In genomic region chr9:35606138-35606504, GRCh38 we compare ENCODE assay signal across 8 cellular contexts. TPM values are rescaled to one million over a fixed set of nuclear protein-coding genes. Genes with fewer than 3 reads are reported as not detected.
A peak's percentile ranks its signal among the peaks of the same experiment; 100 is the strongest.
DNase-seq lines count a peak whose midpoint lies in the region; ATAC-seq, FAIRE-seq and TF ChIP-seq lines count a peak whose summit lies in the region.

No MANE protein-coding gene starts in this region.

- 15% methylated on average over 5 of the region's 5 CpGs for WGBS in esophagus muscularis mucosa

- peak overlapping the region; percentile 93 for H3K27ac Mint-ChIP-seq in progenitor cell of endocrine pancreas

- H3K9me3 ChIP-seq in OCI-LY7 (ENCODE audit: low read length): no peaks in the 10 kb centered on the region
- H3K9me3 ChIP-seq in esophagus muscularis mucosa: no peaks in the 10 kb centered on the region

- H3K4me1 ChIP-seq in OCI-LY7 (ENCODE audit: insufficient read depth, low read length, poor library complexity, severe bottlenecking): peaks cover 24% of the 10 kb centered on the region
- H3K4me1 ChIP-seq in esophagus muscularis mucosa: peaks cover 24 to 40% (median 35%) of the 10 kb centered on the region in 4 donors

- no peaks in the 10 kb centered on the region for H4K20me1 ChIP-seq in OCI-LY7 (ENCODE audit: insufficient read depth, low read length)

- peaks cover 17% of the 10 kb centered on the region for H3K4me1 Mint-ChIP-seq in progenitor cell of endocrine pancreas (ENCODE audit: low read depth)

- H3K4me2 ChIP-seq in OCI-LY7 (ENCODE audit: low read length): peak overlapping the region; percentile 95

- no peak for FAIRE-seq in H54 (lab: Jason Lieb, UNC)

- peaks cover 15% of the 10 kb centered on the region for H3K79me2 ChIP-seq in OCI-LY7 (ENCODE audit: insufficient read depth, low read depth, low read length)

- no peaks in the 10 kb centered on the region for H3K9me2 ChIP-seq in OCI-LY7 (ENCODE audit: insufficient read depth, low read length)

- POLR2A ChIA-PET in OCI-LY7 (lab: Charles Lee): interaction anchor here (0.9 to 2.1 kb wide), 2 partner anchors 14 to 42 kb away, joined by 3 to 8 read pairs; no protein-coding TSS in a partner anchor

- H3K9me3 Mint-ChIP-seq in progenitor cell of endocrine pancreas (ENCODE audit: low read depth): no peaks in the 10 kb centered on the region

- peak overlapping the region; percentile 79 for H3K4me3 Mint-ChIP-seq in progenitor cell of endocrine pancreas (ENCODE audit: low read depth)

- no peak for TF ChIP-seq EP300 in esophagus muscularis mucosa (IDR thresholded peaks at IDR 0.05)

- no peak for TF ChIP-seq POLR2A in esophagus muscularis mucosa (IDR thresholded peaks at IDR 0.05; ENCODE audit: low read depth)
- no peak for TF ChIP-seq POLR2A in GM18505 (IDR thresholded peaks at IDR 0.05; ENCODE audit: borderline replicate concordance, extremely low read depth, insufficient read depth, insufficient read length)
- no peak for TF ChIP-seq POLR2A in H54 (IDR thresholded peaks at IDR 0.05; ENCODE audit: low read depth, low read length)

- CTCF ChIA-PET in OCI-LY7 (lab: Charles Lee; ENCODE audit: unreplicated experiment): interaction anchor here (1.9 kb wide), 1 partner anchor 53 kb away, joined by 6 read pairs; no protein-coding TSS in a partner anchor

- DNase-seq in GM06990 (ENCODE audit: extremely low read depth, insufficient read length) (no peak), OCI-LY7 (ENCODE audit: low spot score) (no peak), esophagus muscularis mucosa (ENCODE audit: extremely low spot score) (no peak), progenitor cell of endocrine pancreas (ENCODE audit: low spot score, unreplicated experiment) (no peak), H54 (ENCODE audit: insufficient read length, low spot score) (no peak), KBM-7 (no peak)

- BruUV-seq in OCI-LY7 (replicated peaks; lab: Mats Ljungman, UMichigan): no TSS peak

- H3K27me3 Mint-ChIP-seq in progenitor cell of endocrine pancreas: no peaks in the 10 kb centered on the region

- ATAC-seq in GM18505 (IDR thresholded peaks at IDR 0.05; ENCODE audit: unreplicated experiment) (no peak), HG03521 (IDR thresholded peaks at IDR 0.05; ENCODE audit: unreplicated experiment) (no peak)

- H3K27ac ChIP-seq in OCI-LY7 (ENCODE audit: low read depth, low read length, poor library complexity, severe bottlenecking) (peak overlapping the region; percentile 34), esophagus muscularis mucosa (replicated peaks in 1 of 4) (peak overlapping the region; percentile 92 to 96 (median 94))

- peaks cover 7% of the 10 kb centered on the region for H3K36me3 Mint-ChIP-seq in progenitor cell of endocrine pancreas (ENCODE audit: insufficient read depth)

- H3K4me3 ChIP-seq in GM06990 (replicated peaks; ENCODE audit: low read depth, low read length) (peak overlapping the region; percentile 65), OCI-LY7 (ENCODE audit: low read depth, low read length, poor library complexity, severe bottlenecking) (peak overlapping the region; percentile 77), esophagus muscularis mucosa (peak overlapping the region; percentile 86 to 96 (median 90))

- no peak overlapping the region for H2AFZ ChIP-seq in OCI-LY7 (ENCODE audit: low read length)

- in situ Hi-C loops in KBM-7 (cut with MboI; ENCODE audit: low pct_unique_long_range_greater_than_20kb, low sequenced_read_pairs): no loop called here

- intact Hi-C loops in OCI-LY7 (cut with micrococcal nuclease; ENCODE audit: unreplicated experiment) (loop anchor here (10.0 kb wide), 1 partner anchor 531 kb away; the partner anchor contains the start of genes FANCG and VCP), esophagus muscularis mucosa (cut with DNase I) (loop anchor here (5.0 kb wide), 1 partner anchor 131 kb away; no protein-coding TSS in a partner anchor)

- H3K36me3 ChIP-seq in GM06990 (ENCODE audit: control insufficient read depth, insufficient read depth, low read length): peaks cover 7% of the 10 kb centered on the region
- peaks cover 43% of the 10 kb centered on the region for H3K36me3 ChIP-seq in OCI-LY7 (ENCODE audit: insufficient read depth, low read length)
- H3K36me3 ChIP-seq in esophagus muscularis mucosa: peaks cover 21 to 36% (median 33%) of the 10 kb centered on the region in 4 donors

- H3K27me3 ChIP-seq in GM06990 (replicated peaks; ENCODE audit: control insufficient read depth, insufficient read depth, low read length) (no peaks in the 10 kb centered on the region), esophagus muscularis mucosa (no peaks in the 10 kb centered on the region)

- TF ChIP-seq CTCF in GM06990 (IDR thresholded peaks at IDR 0.05; ENCODE audit: insufficient read depth, low read length, poor library complexity, severe bottlenecking): no peak
- no peak for TF ChIP-seq CTCF in OCI-LY7 (conservative IDR thresholded peaks at IDR 0.05; ENCODE audit: low read length)
- no peak for TF ChIP-seq CTCF in esophagus muscularis mucosa (IDR thresholded peaks at IDR 0.05)
- TF ChIP-seq CTCF in progenitor cell of endocrine pancreas (IDR thresholded peaks at IDR 0.05; ENCODE audit: unreplicated experiment): no peak

RNA-seq across cellular contexts. Expression of gene TESK1, which starts 1.1 kb away (rescaled TPM):
- total RNA-seq in OCI-LY7 (2014; rRNA removed; shearing (Covaris generic)): 15.0 and 18.3 TPM in 2 replicates
- total RNA-seq in OCI-LY7 (2022) (36.9 and 42.2 TPM in 2 replicates), esophagus muscularis mucosa (10 to 100 TPM; 48.2 to 80.6 (median 63.4) TPM), progenitor cell of endocrine pancreas (62.3 and 63.2 TPM in 2 replicates)

RNA-seq across cellular contexts. Expression of gene CD72, which starts 12.1 kb away (rescaled TPM):
- total RNA-seq in OCI-LY7 (2014; rRNA removed; shearing (Covaris generic)): 91.4 and 107 TPM in 2 replicates
- total RNA-seq in OCI-LY7 (2022) (63.0 and 67.6 TPM in 2 replicates), esophagus muscularis mucosa (1 to 10 TPM in 2 of 4 donors, not detected in 2; 1.4 to 2.2 TPM), progenitor cell of endocrine pancreas (3.1 and 4.2 TPM in 2 replicates)

RNA-seq across cellular contexts. Expression of gene SIT1, which starts 44.6 kb away (rescaled TPM):
- total RNA-seq in OCI-LY7 (2014; rRNA removed; shearing (Covaris generic)): 176 and 210 TPM in 2 replicates
- 93.0 and 121 TPM in 2 replicates for total RNA-seq in OCI-LY7 (2022)
- under 1 TPM in 3 of 4 donors, not detected in 1; 0.40 to 0.83 (median 0.83) TPM for total RNA-seq in esophagus muscularis mucosa
- not detected in 2 replicates for total RNA-seq in progenitor cell of endocrine pancreas

RNA-seq across cellular contexts. Expression of gene RMRP, which starts 51.7 kb away (rescaled TPM):
- 21,739 and 26,575 TPM in 2 replicates for total RNA-seq in OCI-LY7 (2014; rRNA removed; shearing (Covaris generic))
- total RNA-seq in OCI-LY7 (2022): 4,033 and 12,624 TPM in 2 replicates
- 1,000 to 10,000 TPM; 1,899 to 6,162 (median 2,510) TPM for total RNA-seq in esophagus muscularis mucosa
- total RNA-seq in progenitor cell of endocrine pancreas: 15,251 and 16,487 TPM in 2 replicates

RNA-seq across cellular contexts. Expression of gene CCDC107, which starts 52.0 kb away (rescaled TPM):
- 16.5 and 20.3 TPM in 2 replicates for total RNA-seq in OCI-LY7 (2014; rRNA removed; shearing (Covaris generic))
- 10.0 and 11.4 TPM in 2 replicates for total RNA-seq in OCI-LY7 (2022)
- total RNA-seq in esophagus muscularis mucosa: 100 to 1,000 TPM in 2 of 4 donors, 10 to 100 TPM in 2; 68.4 to 117 (median 104) TPM
- total RNA-seq in progenitor cell of endocrine pancreas: 17.2 and 18.8 TPM in 2 replicates

Comparison
In these comparisons a context has a peak if more than half of its experiments do, and no peak if none do; other contexts are left out.
1. RNA of gene CD72, which starts 12.1 kb away (total RNA-seq): 63.0 to 107 TPM in OCI-LY7; 3.1 to 4.2 TPM in progenitor cell of endocrine pancreas and 1.4 to 2.2 TPM in esophagus muscularis mucosa; every median in the first group is over 10 times any median in the second.
2. RNA of gene SIT1, which starts 44.6 kb away (total RNA-seq): 93.0 to 210 TPM in OCI-LY7; 0.40 to 0.83 TPM in esophagus muscularis mucosa and not detected in progenitor cell of endocrine pancreas; every median in the first group is over 10 times any median in the second.
3. Peak in every context shown above with its lines, with median percentiles within 50 percentile points of each other: H3K4me3 ChIP-seq.